Comparison of ENCODE assay signal across 23 cellular contexts in the genomic region with DNA sequence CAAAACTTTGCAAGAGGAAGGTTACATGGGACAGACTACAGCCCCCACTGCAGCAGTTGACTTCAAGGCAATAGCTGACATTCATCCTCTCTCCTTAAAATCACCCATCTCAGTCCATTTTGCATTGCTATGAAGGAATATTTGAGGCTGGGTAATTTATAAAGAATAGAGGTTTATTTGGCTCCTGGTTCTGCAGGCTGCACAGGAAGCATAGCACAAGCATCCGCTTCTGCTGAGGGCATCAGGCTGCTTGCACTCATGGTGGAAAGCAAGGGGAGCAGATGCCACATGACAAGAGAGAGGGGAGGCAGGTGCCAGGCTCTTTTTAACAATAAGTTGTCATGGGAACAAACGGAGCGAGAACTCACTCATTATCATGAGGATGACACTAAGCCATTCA.
"Had no signal": no experiment of that assay in that cellular context is flagged by ENCODE, and none has a peak within 500 bp of the region (broad histone marks: within the 10 kb centered on the region; RNA-seq: fewer than 3 reads in every experiment).

No MANE protein-coding gene starts in this region.

- ATAC-seq: natural killer cell; psoas muscle; right cardiac atrium; right lobe of liver; stimulated activated effector memory CD8-positive, alpha-beta T cell treated with anti-CD3 and anti-CD28 coated beads, Interleukin-12 subunit alpha, Interleukin-12 subunit beta, amount 100 ng/mL, for 72 hours; stimulated activated naive B cell treated with anti-CD40 and anti-IgM and Interleukin-4, amounts not matched to agents 10 μg/mL and 1 μg/mL and 100 μg/mL, for 72 hours; upper lobe of right lung had no signal

- FAIRE-seq: small intestine had no signal

- H3K4me3 ChIP-seq: neural progenitor cell, ovary, psoas muscle, right lobe of liver, sigmoid colon, stomach, thoracic aorta, thyroid gland, transverse colon, upper lobe of right lung, uterus had no signal

- H3K36me3 ChIP-seq: ovary, right lobe of liver, sigmoid colon, stomach, thoracic aorta, thyroid gland, transverse colon, upper lobe of right lung, uterus had no signal

- H3K27me3 ChIP-seq: neural progenitor cell, ovary, sigmoid colon, stomach, thyroid gland, transverse colon, upper lobe of right lung, uterus had no signal

- DNase-seq: natural killer cell; occipital lobe; ovary; posterior cingulate gyrus; psoas muscle; right cardiac atrium; right lobe of liver; sigmoid colon; small intestine; stimulated activated CD4-positive, alpha-beta T cell treated with anti-CD3 and anti-CD28 coated beads, Interleukin-15, amount 100 ng/mL, for 24 hours; stimulated activated CD4-positive, alpha-beta T cell treated with anti-CD3 and anti-CD28 coated beads, Interleukin-2, amount 100 ng/mL, for 24 hours; stimulated activated CD4-positive, alpha-beta T cell treated with anti-CD3 and anti-CD28 coated beads, Interleukin-2, amount 100 ng/mL, for 48 hours; stimulated activated CD4-positive, alpha-beta T cell treated with anti-CD3 and anti-CD28 coated beads, Interleukin-4, amount 100 ng/mL, for 24 hours; stimulated activated naive B cell treated with anti-CD40 and anti-IgM and Interleukin-4, amounts not matched to agents 10 μg/mL and 1 μg/mL and 100 μg/mL, for 72 hours; stimulated activated naive CD4-positive, alpha-beta T cell treated with Interleukin-2 at 50 U/mL for 16 hours; stomach; thyroid gland; transverse colon; upper lobe of right lung; uterus had no signal
